ENCODE assay signal across 9 cellular contexts in the genomic region with DNA sequence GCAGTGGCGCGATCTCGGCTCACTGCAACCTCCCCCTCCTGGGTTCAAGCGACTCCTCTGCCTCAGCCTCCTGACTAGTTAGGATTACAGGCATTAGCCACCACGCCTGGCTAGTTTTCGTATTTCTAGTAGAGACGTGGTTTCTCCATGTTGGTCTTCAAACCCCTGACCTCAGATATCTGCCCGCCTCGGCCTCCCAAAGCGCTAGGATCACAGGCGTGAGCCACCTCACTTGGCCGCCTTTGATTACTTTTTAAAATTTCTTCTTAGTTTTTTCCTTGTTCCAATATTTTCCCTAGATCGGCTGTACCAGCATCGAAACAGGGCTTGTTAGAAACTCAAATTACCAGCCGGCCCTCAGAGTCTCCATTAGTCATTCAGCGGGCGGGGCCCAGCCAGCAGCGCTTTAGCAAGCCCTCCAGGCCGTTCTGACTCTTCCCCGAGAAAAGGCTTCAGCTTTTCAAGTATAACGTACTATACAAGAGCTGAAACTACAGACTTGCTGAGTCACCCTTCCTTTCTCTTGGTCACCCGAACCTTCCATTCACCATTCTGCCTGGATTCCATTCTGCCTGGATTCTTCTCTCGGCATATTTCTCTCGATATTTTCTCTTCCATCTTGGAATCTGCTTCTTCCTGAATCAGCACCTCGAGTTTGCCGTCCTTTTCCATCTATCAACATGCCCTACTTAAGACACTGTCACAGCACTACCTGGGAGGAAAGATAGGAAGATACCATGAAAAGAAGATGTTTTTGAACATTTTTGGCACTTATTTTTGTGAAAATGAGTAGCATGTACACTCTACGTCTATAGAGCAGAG. TPM values are rescaled to one million over a fixed set of nuclear protein-coding genes. Genes with fewer than 3 reads are reported as not detected.
DNase-seq lines count a peak whose midpoint lies in the region; ATAC-seq, FAIRE-seq and TF ChIP-seq lines count a peak whose summit lies in the region.
"Had no signal": no experiment of that assay in that cellular context is flagged by ENCODE, and none has a peak within 500 bp of the region (broad histone marks: within the 10 kb centered on the region; RNA-seq: fewer than 3 reads in every experiment).

No MANE protein-coding gene starts in this region.

- peak overlapping the region; percentile 72 for H3K27ac ChIP-seq in RWPE2 (ENCODE audit: poor library complexity, severe bottlenecking)

- H3K9me3 ChIP-seq in RWPE2 (ENCODE audit: severe bottlenecking) = no peaks in the 10 kb centered on the region

- peak; percentile 68 for ATAC-seq in stimulated activated naive CD8-positive, alpha-beta T cell treated with anti-CD3 and anti-CD28 coated beads, Interleukin-15, Interleukin-2, amounts not matched to agents 100 U/mL and 50 U/mL, for 24 hours
- ATAC-seq in stimulated activated naive CD8-positive, alpha-beta T cell treated with anti-CD3 and anti-CD28 coated beads, Interleukin-15, amount 100 ng/mL, for 72 hours = no peak
- ATAC-seq in RWPE2 (ENCODE audit: low read depth) = peak; percentile 99
- ATAC-seq in GM21381 (IDR thresholded peaks at IDR 0.05; ENCODE audit: unreplicated experiment) = no peak

- peaks cover 12% of the 10 kb centered on the region for H3K4me1 Mint-ChIP-seq in stimulated activated naive CD8-positive, alpha-beta T cell treated with anti-CD3 and anti-CD28 coated beads, Interleukin-15, amount 100 ng/mL, for 72 hours

- peak overlapping the region in 1 of 2 donors; percentile 30 for H3K4me3 Mint-ChIP-seq in stimulated activated naive CD8-positive, alpha-beta T cell treated with anti-CD3 and anti-CD28 coated beads, Interleukin-15, amount 100 ng/mL, for 72 hours
- H3K4me3 Mint-ChIP-seq: activated naive CD4-positive, alpha-beta T cell treated with anti-CD3 and anti-CD28 coated beads, Interleukin-2, amount 50 U/mL, for 24 hours had no signal

- peak overlapping the region; percentile 7 for H3K4me3 ChIP-seq in RWPE2 (ENCODE audit: severe bottlenecking)

- H3K36me3 ChIP-seq in RWPE2 (ENCODE audit: low read depth) = no peaks in the 10 kb centered on the region

- FAIRE-seq in RCC 7860 (lab: Jason Lieb, UNC) (no peak), frontal cortex (lab: Jason Lieb, UNC) (no peak)

- H3K27me3 ChIP-seq in RWPE2 (ENCODE audit: insufficient read depth, poor library complexity, severe bottlenecking) = no peaks in the 10 kb centered on the region

- peak overlapping the region in 1 of 2 donors; percentile 0 for H3K27ac Mint-ChIP-seq in stimulated activated naive CD8-positive, alpha-beta T cell treated with anti-CD3 and anti-CD28 coated beads, Interleukin-15, amount 100 ng/mL, for 72 hours
- H3K27ac Mint-ChIP-seq: activated naive CD4-positive, alpha-beta T cell treated with anti-CD3 and anti-CD28 coated beads, Interleukin-2, amount 50 U/mL, for 24 hours had no signal

- peak; percentile 30 for DNase-seq in stimulated activated naive CD8-positive, alpha-beta T cell treated with anti-CD3 and anti-CD28 coated beads, Interleukin-15, Interleukin-2, amounts not matched to agents 100 U/mL and 50 U/mL, for 24 hours
- no peak for DNase-seq in stimulated activated naive CD8-positive, alpha-beta T cell treated with anti-CD3 and anti-CD28 coated beads, Interleukin-15, amount 100 ng/mL, for 72 hours
- DNase-seq in RWPE2 (ENCODE audit: low spot score) (peak; percentile 84), fibroblast of the conjunctiva (ENCODE audit: low read depth) (peak; percentile 74), RCC 7860 (ENCODE audit: low spot score) (no peak), GM19238 (ENCODE audit: insufficient read length, low spot score) (no peak), frontal cortex (ENCODE audit: low spot score in 2 of 2) (no peak)

- peaks cover 10% of the 10 kb centered on the region for H3K4me1 ChIP-seq in RWPE2 (ENCODE audit: insufficient read depth, poor library complexity, severe bottlenecking)

- peaks cover 35% of the 10 kb centered on the region for H3K27me3 Mint-ChIP-seq in stimulated activated naive CD8-positive, alpha-beta T cell treated with anti-CD3 and anti-CD28 coated beads, Interleukin-15, amount 100 ng/mL, for 72 hours

- H3K9me3 Mint-ChIP-seq in stimulated activated naive CD8-positive, alpha-beta T cell treated with anti-CD3 and anti-CD28 coated beads, Interleukin-15, amount 100 ng/mL, for 72 hours = no peaks in the 10 kb centered on the region
- H3K9me3 Mint-ChIP-seq: activated naive CD4-positive, alpha-beta T cell treated with anti-CD3 and anti-CD28 coated beads, Interleukin-2, amount 50 U/mL, for 24 hours had no signal

- no peak for TF ChIP-seq CTCF in RWPE2 (IDR thresholded peaks at IDR 0.05; ENCODE audit: poor library complexity, severe bottlenecking)

RNA-seq across cellular contexts. Expression of a gene that starts 6.7 kb away (rescaled TPM):
- 297 TPM for total RNA-seq in frontal cortex

Comparison
In these comparisons a context has a peak if more than half of its experiments do, and no peak if none do; other contexts are left out.
1. ATAC-seq: peak in stimulated activated naive CD8-positive, alpha-beta T cell treated with anti-CD3 and anti-CD28 coated beads, Interleukin-15, Interleukin-2, amounts not matched to agents 100 U/mL and 50 U/mL, for 24 hours (single experiment) and RWPE2 (single experiment); none in stimulated activated naive CD8-positive, alpha-beta T cell treated with anti-CD3 and anti-CD28 coated beads, Interleukin-15, amount 100 ng/mL, for 72 hours (single experiment) and GM21381 (single experiment).
2. DNase-seq: peak in stimulated activated naive CD8-positive, alpha-beta T cell treated with anti-CD3 and anti-CD28 coated beads, Interleukin-15, Interleukin-2, amounts not matched to agents 100 U/mL and 50 U/mL, for 24 hours (single experiment), RWPE2 (single experiment) and fibroblast of the conjunctiva (single experiment); none in stimulated activated naive CD8-positive, alpha-beta T cell treated with anti-CD3 and anti-CD28 coated beads, Interleukin-15, amount 100 ng/mL, for 72 hours (0 of 2), RCC 7860 (single experiment), GM19238 (single experiment) and frontal cortex (0 of 2).